Comparison of ENCODE assay signal across 1 cellular context in genomic region chr6:14273196-14273595, GRCh38.
TF ChIP-seq lines count a peak whose summit lies in the region.

No MANE protein-coding gene starts in this region.

TF ChIP-seq in WTC11, 78 proteins besides CTCF, POLR2A, EP300 and RAD21:
- TF ChIP-seq AR (CRISPR knock-in tag; IDR thresholded peaks at IDR 0.05): no peak
- TF ChIP-seq USF2 (CRISPR knock-in tag; IDR thresholded peaks at IDR 0.05): peak; percentile 32; the same call in 1 of the 2 replicates
- TF ChIP-seq FOXP4 (CRISPR knock-in tag; IDR thresholded peaks at IDR 0.05): peak; percentile 77
- peak; percentile 52; the same call in 1 of the 2 replicates for TF ChIP-seq MAX (CRISPR knock-in tag; IDR thresholded peaks at IDR 0.05)
- no peak for TF ChIP-seq GRHL2 (CRISPR knock-in tag; IDR thresholded peaks at IDR 0.05; ENCODE audit: insufficient replicate concordance, severe bottlenecking)
- 0 out of 2 replicates have a peak, but pooled peaks have one; percentile 31 for TF ChIP-seq E2F1 (CRISPR knock-in tag; IDR thresholded peaks at IDR 0.05)
- peak; percentile 89; the same call in 1 of the 2 replicates for TF ChIP-seq ZMAT4 (CRISPR knock-in tag; IDR thresholded peaks at IDR 0.05)
- no peak for TF ChIP-seq ERG (CRISPR knock-in tag; IDR thresholded peaks at IDR 0.05)
- peak; percentile 45 for TF ChIP-seq TEAD1 (CRISPR knock-in tag; IDR thresholded peaks at IDR 0.05)
